ENCODE assay signal across 28 cellular contexts in genomic region chr11:58659404-58659803, GRCh38. TPM values are rescaled to one million over a fixed set of nuclear protein-coding genes. Genes with fewer than 3 reads are reported as not detected.
DNase-seq lines count a peak whose midpoint lies in the region; ATAC-seq and TF ChIP-seq lines count a peak whose summit lies in the region.
"Had no signal": no experiment of that assay in that cellular context is flagged by ENCODE, and none has a peak within 500 bp of the region (broad histone marks: within the 10 kb centered on the region; RNA-seq: fewer than 3 reads in every experiment).

No MANE protein-coding gene starts in this region.

- intact Hi-C loops in Panc1 (cut with micrococcal nuclease; ENCODE audit: unreplicated experiment) = loop anchor here (10.0 kb wide), 2 partner anchors 405 to 495 kb away; no protein-coding TSS in a partner anchor
- intact Hi-C loops in transverse colon (cut with DNase I; ENCODE audit: low total_unique reads) = no loop called here

- no peak for DNase-seq in activated CD4-positive, CD25-positive, alpha-beta regulatory T cell treated with anti-CD3 and anti-CD28 coated beads, Interleukin-2, amount 50 U/mL, for 72 hours
- DNase-seq in Panc1 (ENCODE audit: low read depth, low spot score) (no peak), hepatocyte (ENCODE audit: low spot score) (peak; percentile 76), transverse colon (peak; percentile 19), mesendoderm (no peak)
- DNase-seq: 8988T; activated CD4-positive, CD25-positive, alpha-beta regulatory T cell; activated CD8-positive, alpha-beta T cell treated with anti-CD3 and anti-CD28 coated beads for 36 hours; activated effector memory CD4-positive, alpha-beta T cell treated with anti-CD3 and anti-CD28 coated beads, Interleukin-2, amount 50 U/mL, for 16 hours; activated naive CD8-positive, alpha-beta T cell treated with anti-CD3 and anti-CD28 coated beads, Interleukin-2, amount 10 ng/mL, durations not matched to agents 7 days and 5 days; AML-193; CD4-positive, alpha-beta memory T cell; cerebellar nuclear complex; GOT3; heart left ventricle; KG1; lower lobe of right lung; NCI-H1048; NCI-H187; NCI-H526; posterior cingulate gyrus; Right ventricle myocardium superior; sigmoid colon; stimulated activated CD8-positive, alpha-beta memory T cell treated with anti-CD3 and anti-CD28 coated beads, Interleukin-4, amount 100 ng/mL, for 48 hours; T1000 had no signal

- H3K4me2 ChIP-seq in hepatocyte (peak overlapping the region; percentile 49), mesendoderm (ENCODE audit: low read length) (no peak overlapping the region)

- H4K20me1 ChIP-seq in hepatocyte (ENCODE audit: insufficient read depth, poor library complexity, severe bottlenecking) = no peaks in the 10 kb centered on the region

- H2BK15ac ChIP-seq in mesendoderm (replicated peaks; ENCODE audit: low read depth) = no peak overlapping the region

- H3K4me1 ChIP-seq in Panc1 (ENCODE audit: control insufficient read depth, insufficient read depth, low read length) = no peaks in the 10 kb centered on the region; the same call in 1 of the 2 replicates
- peaks cover 5% of the 10 kb centered on the region for H3K4me1 ChIP-seq in hepatocyte (ENCODE audit: insufficient read depth)
- H3K4me1 ChIP-seq in transverse colon = peaks cover 0 to 5% (median under 1%) of the 10 kb centered on the region in 4 donors
- H3K4me1 ChIP-seq in mesendoderm (ENCODE audit: control insufficient read depth, low read depth, low read length) = no peaks in the 10 kb centered on the region
- H3K4me1 ChIP-seq: heart left ventricle, lower lobe of right lung, sigmoid colon had no signal

- POLR2A ChIA-PET in Panc1 (lab: Charles Lee) = no interaction called here

- no peaks in the 10 kb centered on the region; the same call in 1 of the 2 replicates for H3K27me3 ChIP-seq in Panc1 (ENCODE audit: control insufficient read depth, insufficient read depth, low read length)
- no peaks in the 10 kb centered on the region for H3K27me3 ChIP-seq in hepatocyte
- no peaks in the 10 kb centered on the region for H3K27me3 ChIP-seq in transverse colon
- no peaks in the 10 kb centered on the region for H3K27me3 ChIP-seq in mesendoderm (ENCODE audit: insufficient read depth, low read length, poor library complexity)
- H3K27me3 ChIP-seq: sigmoid colon had no signal

- no peaks in the 10 kb centered on the region for H3K79me1 ChIP-seq in mesendoderm (ENCODE audit: low read length)

- H4K5ac ChIP-seq in mesendoderm (ENCODE audit: low read length) = no peak overlapping the region

- no peak overlapping the region for H2BK5ac ChIP-seq in mesendoderm (ENCODE audit: low read length)

- 39% methylated on average over 2 of the region's 2 CpGs for WGBS in hepatocyte (ENCODE audit: low lambda C conversion rate, missing lambda C conversion rate)
- 12 to 65% methylated on average over 2 of the region's 2 CpGs for WGBS in transverse colon (ENCODE audit: low coverage in 1 of 2), 2 donors
- WGBS in mesendoderm (ENCODE audit: extremely low coverage, insufficient coverage, low lambda C conversion rate) = no CpG with 5 or more reads among the region's 2 CpGs

- H3K23ac ChIP-seq in mesendoderm (ENCODE audit: low read length) = no peak overlapping the region

- H2BK120ac ChIP-seq in mesendoderm (ENCODE audit: low read depth, low read length) = no peak overlapping the region

- CTCF ChIA-PET in Panc1 (lab: Charles Lee) = no interaction called here

- H4K8ac ChIP-seq in mesendoderm (ENCODE audit: low read depth, low read length) = no peak overlapping the region

- TF ChIP-seq EP300 in transverse colon (IDR thresholded peaks at IDR 0.05; ENCODE audit: low read depth) = no peak

- peak; percentile 33 to 56 for ATAC-seq in activated CD4-positive, CD25-positive, alpha-beta regulatory T cell treated with anti-CD3 and anti-CD28 coated beads, Interleukin-2, amount 50 U/mL, for 24 hours
- ATAC-seq in Panc1 = peak; percentile 68; the same call in 1 of the 2 replicates
- ATAC-seq in HG02571 (IDR thresholded peaks at IDR 0.05; ENCODE audit: unreplicated experiment) = no peak
- no peak for ATAC-seq in GM21390 (IDR thresholded peaks at IDR 0.05; ENCODE audit: unreplicated experiment)
- ATAC-seq: activated CD8-positive, alpha-beta T cell treated with anti-CD3 and anti-CD28 coated beads for 36 hours; heart left ventricle; lower lobe of right lung had no signal

- H3K4me3 ChIP-seq in Panc1 (ENCODE audit: low read depth in 2 of 2, low read length in 2 of 2) (no peak overlapping the region), hepatocyte (no peak overlapping the region), transverse colon (no peak overlapping the region), mesendoderm (ENCODE audit: low read length) (no peak overlapping the region)
- H3K4me3 ChIP-seq: heart left ventricle, lower lobe of right lung, sigmoid colon had no signal

- no peak overlapping the region for H3K18ac ChIP-seq in mesendoderm (ENCODE audit: low read length)

- H3K4ac ChIP-seq in mesendoderm (ENCODE audit: low read depth, low read length) = no peak overlapping the region

- no peak overlapping the region for H2AFZ ChIP-seq in hepatocyte

- H2AK5ac ChIP-seq in mesendoderm (ENCODE audit: low read length) = no peak overlapping the region

- H3K56ac ChIP-seq in mesendoderm (ENCODE audit: low read length) = no peak overlapping the region

- H3K36me3 ChIP-seq in Panc1 (ENCODE audit: control insufficient read depth, insufficient read depth, low read length) (no peaks in the 10 kb centered on the region), hepatocyte (replicated peaks; ENCODE audit: insufficient read depth, low read depth) (no peaks in the 10 kb centered on the region), transverse colon (no peaks in the 10 kb centered on the region), mesendoderm (ENCODE audit: control insufficient read depth, insufficient read depth, low read length) (no peaks in the 10 kb centered on the region)
- H3K36me3 ChIP-seq: heart left ventricle, lower lobe of right lung, sigmoid colon had no signal

- H3K79me2 ChIP-seq in hepatocyte (no peaks in the 10 kb centered on the region), mesendoderm (ENCODE audit: control insufficient read depth, insufficient read depth, low read length) (no peaks in the 10 kb centered on the region)

- no peak overlapping the region for H3K27ac ChIP-seq in Panc1 (ENCODE audit: low read length)
- peak overlapping the region; percentile 94 for H3K27ac ChIP-seq in hepatocyte
- H3K27ac ChIP-seq in transverse colon = no peak overlapping the region
- H3K27ac ChIP-seq in mesendoderm (ENCODE audit: low read depth, low read length) = no peak overlapping the region
- H3K27ac ChIP-seq: heart left ventricle, lower lobe of right lung, sigmoid colon had no signal

- H3K9me2 ChIP-seq in hepatocyte (replicated peaks; ENCODE audit: insufficient read depth) = no peaks in the 10 kb centered on the region

- H3K9ac ChIP-seq in mesendoderm (ENCODE audit: low read length) = no peak overlapping the region

- no peak for TF ChIP-seq CTCF in Panc1 (IDR thresholded peaks at IDR 0.05)
- TF ChIP-seq CTCF in hepatocyte (IDR thresholded peaks at IDR 0.05; ENCODE audit: poor library complexity) = no peak
- no peak for TF ChIP-seq CTCF in transverse colon (IDR thresholded peaks at IDR 0.05)

- no TSS peak for BruUV-seq in Panc1 (replicated peaks; lab: Mats Ljungman, UMichigan)

- TF ChIP-seq POLR2A in transverse colon (IDR thresholded peaks at IDR 0.05) = no peak

- H3K9me3 ChIP-seq in Panc1 (ENCODE audit: control insufficient read depth, insufficient read depth, low read depth, low read length) = no peaks in the 10 kb centered on the region
- H3K9me3 ChIP-seq in hepatocyte (ENCODE audit: low read depth) = no peaks in the 10 kb centered on the region
- no peaks in the 10 kb centered on the region for H3K9me3 ChIP-seq in transverse colon
- H3K9me3 ChIP-seq: heart left ventricle, lower lobe of right lung, sigmoid colon had no signal

- in situ Hi-C loops in Panc1 (cut with HindIII; ENCODE audit: low pct_unique_long_range_greater_than_20kb, low sequenced_read_pairs) = no loop called here
- in situ Hi-C loops in transverse colon (cut with MboI; ENCODE audit: low pct_ligation_motif_present in 1 of 4, low pct_unique_long_range_greater_than_20kb in 1 of 4, low sequenced_read_pairs in 3 of 4) = loop anchor here in 3 of 4 donors (25.0 kb wide), 2 partner anchors 253 to 403 kb away; no protein-coding TSS in a partner anchor

RNA-seq across cellular contexts. Expression of gene CNTF, which starts 36.9 kb away (rescaled TPM):
- total RNA-seq in Panc1 (2021; ENCODE audit: unreplicated experiment) (3.0 TPM), hepatocyte (3.1 and 3.6 TPM in 2 replicates), transverse colon (1 to 10 TPM in 3 of 4 donors, not detected in 1; 1.1 to 2.1 (median 1.5) TPM)
- 0.97 TPM for polyA plus RNA-seq in Panc1 (2012; ENCODE audit: insufficient read length)
- polyA plus RNA-seq in hepatocyte = not detected in 2 replicates
- 0.72 TPM for polyA plus RNA-seq in mesendoderm (2013, experiment 1 of 2)
- 0.69 TPM for polyA plus RNA-seq in mesendoderm (2013, experiment 2 of 2)

Comparison
In these comparisons a context has a peak if more than half of its experiments do, and no peak if none do; other contexts are left out.
1. ATAC-seq: peak in activated CD4-positive, CD25-positive, alpha-beta regulatory T cell treated with anti-CD3 and anti-CD28 coated beads, Interleukin-2, amount 50 U/mL, for 24 hours (2 of 2) and Panc1 (single experiment); none in HG02571 (single experiment) and GM21390 (single experiment).
2. DNase-seq: peak in hepatocyte (single experiment) and transverse colon (single experiment); none in activated CD4-positive, CD25-positive, alpha-beta regulatory T cell treated with anti-CD3 and anti-CD28 coated beads, Interleukin-2, amount 50 U/mL, for 72 hours (single experiment), Panc1 (single experiment) and mesendoderm (single experiment).